Comparison of ENCODE assay signal across 8 cellular contexts in genomic region chr21:39348040-39348354, GRCh38. TPM values are rescaled to one million over a fixed set of nuclear protein-coding genes. Genes with fewer than 3 reads are reported as not detected.
DNase-seq lines count a peak whose midpoint lies in the region; ATAC-seq and TF ChIP-seq lines count a peak whose summit lies in the region.

No MANE protein-coding gene starts in this region.

- H3K27me3 Mint-ChIP-seq in CD8-positive, alpha-beta memory T cell, result peaks cover 3 to 6% of the 10 kb centered on the region in 2 donors

- ATAC-seq in HG03095 (IDR thresholded peaks at IDR 0.05; ENCODE audit: unreplicated experiment) (peak; percentile 4), left lung (no peak)

- 0 to 2% (median 1%) methylated on average over 11 of the region's 11 CpGs for WGBS in adipose tissue, 3 donors
- WGBS in transverse colon (ENCODE audit: low coverage in 1 of 2), 2 donors, result 0 to 7% methylated on average over 5 to 11 of the region's 11 CpGs

- no peaks in the 10 kb centered on the region for H3K9me3 ChIP-seq in CD8-positive, alpha-beta memory T cell (ENCODE audit: low read length)
- H3K9me3 ChIP-seq in left lung, result no peaks in the 10 kb centered on the region
- no peaks in the 10 kb centered on the region for H3K9me3 ChIP-seq in transverse colon

- peak overlapping the region; percentile 94 for H3K27ac ChIP-seq in CD8-positive, alpha-beta memory T cell (ENCODE audit: low read depth, low read length)
- H3K27ac ChIP-seq in adipose tissue (ENCODE audit: low read depth, low read length) (peak overlapping the region; percentile 71), left lung (peak overlapping the region; percentile 93 to 94), transverse colon (peak overlapping the region; percentile 94 to 98 (median 96))

- H3K27me3 ChIP-seq in CD8-positive, alpha-beta memory T cell (ENCODE audit: insufficient read depth, low read length, poor library complexity, severe bottlenecking), result no peaks in the 10 kb centered on the region
- H3K27me3 ChIP-seq in left lung (no peaks in the 10 kb centered on the region), transverse colon (no peaks in the 10 kb centered on the region)

- TF ChIP-seq POLR2A in transverse colon (IDR thresholded peaks at IDR 0.05), result no peak

- CTCF ChIA-PET in CD8-positive, alpha-beta memory T cell (lab: Charles Lee), result interaction anchor here (0.9 to 5.0 kb wide), 5 partner anchors 31 to 46 kb away, joined by 3 to 30 read pairs (median 3); partner anchors contain the start of gene BRWD1

- H3K4me1 Mint-ChIP-seq in CD8-positive, alpha-beta memory T cell, result peaks cover 37 to 49% (median 38%) of the 10 kb centered on the region in 3 donors

- H3K4me1 ChIP-seq in CD8-positive, alpha-beta memory T cell (ENCODE audit: insufficient read depth, low read length), result peaks cover 32% of the 10 kb centered on the region
- H3K4me1 ChIP-seq in left lung (peaks cover 24 to 35% of the 10 kb centered on the region in 2 donors), transverse colon (peaks cover 12 to 38% (median 25%) of the 10 kb centered on the region in 4 donors)

- peak in 1 of 5 donors; percentile 5 for DNase-seq in CD8-positive, alpha-beta memory T cell
- no peak for DNase-seq in left lung
- no peak for DNase-seq in transverse colon
- no peak for DNase-seq in NCI-H2081 (lab: John Stamatoyannopoulos, UW)
- no peak for DNase-seq in DMS114 treated with DMSO at 0.1 percent for 48 hours (lab: John Stamatoyannopoulos, UW; ENCODE audit: unreplicated experiment)
- DNase-seq in NCI-H1417 treated with DMSO at 0.1 percent for 48 hours (lab: John Stamatoyannopoulos, UW), result no peak

- H3K27ac Mint-ChIP-seq in CD8-positive, alpha-beta memory T cell, result peak overlapping the region; percentile 92 to 97 (median 95)

- peak overlapping the region; percentile 92 for H3K4me3 ChIP-seq in CD8-positive, alpha-beta memory T cell (ENCODE audit: low read length)
- H3K4me3 ChIP-seq in left lung (peak overlapping the region; percentile 53 to 79), transverse colon (peak overlapping the region; percentile 58 to 87 (median 72))

- H3K4me3 Mint-ChIP-seq in CD8-positive, alpha-beta memory T cell, result peak overlapping the region; percentile 91 to 99 (median 94)

- no peak for TF ChIP-seq EP300 in transverse colon (IDR thresholded peaks at IDR 0.05; ENCODE audit: low read depth)

- peaks cover 19% of the 10 kb centered on the region for H3K36me3 ChIP-seq in CD8-positive, alpha-beta memory T cell (ENCODE audit: insufficient read depth, low read length)
- H3K36me3 ChIP-seq in left lung (peaks cover 2 to 10% of the 10 kb centered on the region in 2 donors), transverse colon (peaks cover 0 to 18% (median 6%) of the 10 kb centered on the region in 4 donors)

- TF ChIP-seq CTCF in left lung (IDR thresholded peaks at IDR 0.05), result no peak
- TF ChIP-seq CTCF in transverse colon (IDR thresholded peaks at IDR 0.05), result peak in 1 of 5 experiments; percentile 3

- POLR2A ChIA-PET in CD8-positive, alpha-beta memory T cell (lab: Charles Lee), result interaction anchor here (0.7 to 5.2 kb wide), 7 partner anchors 11 to 164 kb away, joined by 3 to 88 read pairs (median 7); partner anchors contain the start of genes BRWD1 and PSMG1

- in situ Hi-C loops in transverse colon (cut with MboI; ENCODE audit: low pct_ligation_motif_present in 1 of 4, low pct_unique_long_range_greater_than_20kb in 1 of 4, low sequenced_read_pairs in 3 of 4), result no loop called here

- intact Hi-C loops in left lung (cut with DNase I) (no loop called here), transverse colon (cut with DNase I; ENCODE audit: low total_unique reads) (loop anchor here (1.0 to 5.0 kb wide), 2 partner anchors 34 to 39 kb away; no protein-coding TSS in a partner anchor)

- H3K36me3 Mint-ChIP-seq in CD8-positive, alpha-beta memory T cell, result peaks cover 5 to 51% (median 13%) of the 10 kb centered on the region in 3 donors

- peaks cover 0 to 2% (median 0%) of the 10 kb centered on the region in 5 donors for H3K9me3 Mint-ChIP-seq in CD8-positive, alpha-beta memory T cell

RNA-seq across cellular contexts. Expression of gene HMGN1, which starts 0.9 kb away (rescaled TPM):
- total RNA-seq in CD8-positive, alpha-beta memory T cell, result 100 to 1,000 TPM; 420 to 421 TPM
- 201 TPM for polyA plus RNA-seq in CD8-positive, alpha-beta memory T cell
- 10 to 100 TPM; 72.2 to 78.3 (median 77.0) TPM for polyA plus RNA-seq in adipose tissue
- total RNA-seq in left lung, result 100 to 1,000 TPM; 161 to 206 TPM
- total RNA-seq in transverse colon, result 100 to 1,000 TPM in 2 of 4 donors, 10 to 100 TPM in 2; 51.1 to 277 (median 99.7) TPM

RNA-seq across cellular contexts. Expression of gene BRWD1, which starts 34.6 kb away (rescaled TPM):
- 10 to 100 TPM; 23.5 to 25.8 TPM for total RNA-seq in CD8-positive, alpha-beta memory T cell
- 37.3 TPM for polyA plus RNA-seq in CD8-positive, alpha-beta memory T cell
- polyA plus RNA-seq in adipose tissue, result 10 to 100 TPM in 2 of 3 donors, 1 to 10 TPM in 1; 8.1 to 12.1 (median 10.1) TPM
- total RNA-seq in left lung, result 10 to 100 TPM; 33.0 to 34.4 TPM
- 100 to 1,000 TPM in 2 of 4 donors, 10 to 100 TPM in 2; 63.8 to 281 (median 103) TPM for total RNA-seq in transverse colon
